ENCODE assay signal across 27 cellular contexts in genomic region chr2:145379934-145380333, GRCh38.
"Had no signal": no experiment of that assay in that cellular context is flagged by ENCODE, and none has a peak within 500 bp of the region (broad histone marks: within the 10 kb centered on the region; RNA-seq: fewer than 3 reads in every experiment).

No MANE protein-coding gene starts in this region.

- H3K4me3 ChIP-seq: colonic mucosa, dorsolateral prefrontal cortex, gastroesophageal sphincter, right lobe of liver, upper lobe of left lung had no signal

- DNase-seq: activated CD4-positive, alpha-beta memory T cell treated with anti-CD3 and anti-CD28 coated beads, Interleukin-2, amount 10 ng/mL, durations not matched to agents 7 days and 5 days; activated CD4-positive, alpha-beta T cell treated with anti-CD3 and anti-CD28 coated beads, Interleukin-2, amount 10 ng/mL, durations not matched to agents 24 days and 14 days; activated gamma-delta T cell; activated T-cell treated with anti-CD3 and anti-CD28 coated beads for 4 hours; aorta; colonic mucosa; dorsolateral prefrontal cortex; effector memory CD8-positive, alpha-beta T cell; head of caudate nucleus; left cardiac atrium; naive B cell; occipital lobe; posterior cingulate gyrus; right lobe of liver; stimulated activated CD4-positive, alpha-beta T cell treated with anti-CD3 and anti-CD28 coated beads, Interleukin-4, amount 100 ng/mL, for 24 hours; stimulated activated naive CD8-positive, alpha-beta T cell treated with anti-CD3 and anti-CD28 coated beads, Interleukin-15, Interleukin-2, amounts not matched to agents 100 U/mL and 50 U/mL, for 24 hours; T-cell; upper lobe of left lung had no signal

- H3K27me3 ChIP-seq: colonic mucosa, dorsolateral prefrontal cortex, gastroesophageal sphincter, right lobe of liver, upper lobe of left lung had no signal

- ATAC-seq: activated CD4-positive, CD25-positive, alpha-beta regulatory T cell treated with anti-CD3 and anti-CD28 coated beads, Interleukin-2, amount 50 U/mL, for 24 hours; effector memory CD8-positive, alpha-beta T cell; esophagus mucosa; gastroesophageal sphincter; left cardiac atrium; right lobe of liver; stimulated activated naive CD8-positive, alpha-beta T cell treated with anti-CD3 and anti-CD28 coated beads, Interleukin-15, Interleukin-2, amounts not matched to agents 100 U/mL and 50 U/mL, for 24 hours; T-cell had no signal

- H3K4me1 ChIP-seq: colonic mucosa, gastroesophageal sphincter, right lobe of liver, upper lobe of left lung had no signal

- H3K9me3 ChIP-seq: colonic mucosa, gastroesophageal sphincter, right lobe of liver, upper lobe of left lung had no signal

- H3K27ac ChIP-seq: colonic mucosa, dorsolateral prefrontal cortex, gastroesophageal sphincter, right lobe of liver, upper lobe of left lung, VCaP had no signal

- H3K9me3 Mint-ChIP-seq: activated CD4-positive, alpha-beta T cell treated with anti-CD3 and anti-CD28 coated beads, Interleukin-2, amount 10 ng/mL, durations not matched to agents 24 days and 14 days; activated naive CD4-positive, alpha-beta T cell treated with anti-CD3 and anti-CD28 coated beads, Interleukin-2, amount 50 U/mL, for 24 hours; activated T-helper 1 cell treated with anti-CD3 and anti-CD28 coated beads, Interleukin-12 subunit alpha, Interleukin-12 subunit beta, Interleukin-2, Interleukin-4 antibody, amounts not matched to agents 30 ng/mL and 10 ng/mL and 1 ng/mL, durations not matched to agents 14 hours and 24 hours and 36 hours; central memory CD8-positive, alpha-beta T cell; effector memory CD8-positive, alpha-beta T cell; naive B cell; T-cell; T-helper 2 cell treated with Interferon-gamma antibody and Interleukin-4, amounts not matched to agents 5 μg/mL and 100 μg/mL, for 36 hours had no signal

- H3K27ac Mint-ChIP-seq: activated CD4-positive, alpha-beta memory T cell treated with anti-CD3 and anti-CD28 coated beads, Interleukin-2, amount 10 ng/mL, durations not matched to agents 7 days and 5 days; activated CD4-positive, alpha-beta T cell treated with anti-CD3 and anti-CD28 coated beads, Interleukin-2, amount 10 ng/mL, durations not matched to agents 24 days and 14 days; activated naive CD4-positive, alpha-beta T cell treated with anti-CD3 and anti-CD28 coated beads, Interleukin-2, amount 50 U/mL, for 24 hours; activated T-helper 1 cell treated with anti-CD3 and anti-CD28 coated beads, Interleukin-12 subunit alpha, Interleukin-12 subunit beta, Interleukin-2, Interleukin-4 antibody, amounts not matched to agents 30 ng/mL and 10 ng/mL and 1 ng/mL, durations not matched to agents 14 hours and 24 hours and 36 hours; effector memory CD8-positive, alpha-beta T cell; naive B cell; T-cell; T-helper 2 cell treated with Interferon-gamma antibody and Interleukin-4, amounts not matched to agents 5 μg/mL and 100 μg/mL, for 36 hours had no signal

- H3K36me3 ChIP-seq: colonic mucosa, gastroesophageal sphincter, right lobe of liver, upper lobe of left lung had no signal

- H3K4me1 Mint-ChIP-seq: activated CD4-positive, alpha-beta memory T cell treated with anti-CD3 and anti-CD28 coated beads, Interleukin-2, amount 10 ng/mL, durations not matched to agents 7 days and 5 days; activated CD4-positive, alpha-beta T cell treated with anti-CD3 and anti-CD28 coated beads, Interleukin-2, amount 10 ng/mL, durations not matched to agents 24 days and 14 days; activated naive CD4-positive, alpha-beta T cell treated with anti-CD3 and anti-CD28 coated beads, Interleukin-2, amount 50 U/mL, for 24 hours; central memory CD8-positive, alpha-beta T cell; naive B cell; neural crest cell; T-cell had no signal

- H3K4me3 Mint-ChIP-seq: activated CD4-positive, alpha-beta memory T cell treated with anti-CD3 and anti-CD28 coated beads, Interleukin-2, amount 10 ng/mL, durations not matched to agents 7 days and 5 days; activated CD4-positive, alpha-beta T cell treated with anti-CD3 and anti-CD28 coated beads, Interleukin-2, amount 10 ng/mL, durations not matched to agents 24 days and 14 days; activated naive CD4-positive, alpha-beta T cell treated with anti-CD3 and anti-CD28 coated beads, Interleukin-2, amount 50 U/mL, for 24 hours; activated T-helper 1 cell treated with anti-CD3 and anti-CD28 coated beads, Interleukin-12 subunit alpha, Interleukin-12 subunit beta, Interleukin-2, Interleukin-4 antibody, amounts not matched to agents 30 ng/mL and 10 ng/mL and 1 ng/mL, durations not matched to agents 14 hours and 24 hours and 36 hours; central memory CD8-positive, alpha-beta T cell; effector memory CD8-positive, alpha-beta T cell; naive B cell; neural crest cell; T-cell; T-helper 2 cell treated with Interferon-gamma antibody and Interleukin-4, amounts not matched to agents 5 μg/mL and 100 μg/mL, for 36 hours had no signal

- H3K36me3 Mint-ChIP-seq: activated naive CD4-positive, alpha-beta T cell treated with anti-CD3 and anti-CD28 coated beads, Interleukin-2, amount 50 U/mL, for 24 hours; naive B cell; T-cell had no signal

- H3K27me3 Mint-ChIP-seq: activated CD4-positive, alpha-beta memory T cell treated with anti-CD3 and anti-CD28 coated beads, Interleukin-2, amount 10 ng/mL, durations not matched to agents 7 days and 5 days; activated naive CD4-positive, alpha-beta T cell treated with anti-CD3 and anti-CD28 coated beads, Interleukin-2, amount 50 U/mL, for 24 hours; naive B cell had no signal
